In genomic region chr1:240027059-240027462, GRCh38 we compare ENCODE assay signal across 8 cellular contexts.
DNase-seq lines count a peak whose midpoint lies in the region; ATAC-seq, FAIRE-seq and TF ChIP-seq lines count a peak whose summit lies in the region.

No MANE protein-coding gene starts in this region.

- in situ Hi-C loops in GM12878 (cut with MboI) = no loop called here

- no TSS peak for BruUV-seq in GM12878 (replicated peaks; lab: Mats Ljungman, UMichigan)

- no peaks in the 10 kb centered on the region for H3K27me3 ChIP-seq in GM12878 (replicated peaks in 1 of 2; ENCODE audit: control insufficient read depth in 2 of 2, insufficient read depth in 2 of 2, low read length in 1 of 2)
- no peaks in the 10 kb centered on the region for H3K27me3 ChIP-seq in upper lobe of left lung

- WGBS in GM12878 (ENCODE audit: insufficient coverage, insufficient replicate concordance, low lambda C conversion rate, missing lambda C conversion rate) = 0% methylated on average over 5 of the region's 5 CpGs
- WGBS in upper lobe of left lung, 2 donors = 7 to 12% methylated on average over 5 of the region's 5 CpGs

- TF ChIP-seq CTCF in GM12878 (IDR thresholded peaks at IDR 0.05 in 2 of 3, conservative IDR thresholded peaks at IDR 0.05 in 1 of 3; ENCODE audit: control insufficient read depth in 2 of 3, extremely low read depth in 1 of 3, insufficient read depth in 1 of 3, low read depth in 3 of 3, low read length in 3 of 3) = peak; percentile 66 to 69 (median 67)
- peak in 5 of 6 experiments; percentile 49 to 56 (median 51) for TF ChIP-seq CTCF in upper lobe of left lung (IDR thresholded peaks at IDR 0.05)

- no peak overlapping the region for H3K4me2 ChIP-seq in GM12878 (ENCODE audit: control insufficient read depth, insufficient read depth)

- DNase-seq in DMS53 (lab: John Stamatoyannopoulos, UW) (peak; percentile 81), GM19240 (ENCODE audit: insufficient read length, low spot score) (peak; percentile 12), NCI-H524 treated with DMSO at 0.1 percent for 48 hours (lab: John Stamatoyannopoulos, UW) (peak; percentile 6), GM12878 (ENCODE audit: low read depth, low spot score) (no peak), kidney glomerular epithelial cell (lab: John Stamatoyannopoulos, UW) (peak; percentile 69), upper lobe of left lung (no peak), NCI-H526 treated with DMSO at 0.1 percent for 48 hours (lab: John Stamatoyannopoulos, UW) (no peak)

- ATAC-seq in HG03439 (IDR thresholded peaks at IDR 0.05; ENCODE audit: unreplicated experiment) (peak; percentile 76), GM12878 (peak; percentile 88), upper lobe of left lung (ENCODE audit: low FRiP score in 2 of 2) (peak in 1 of 2 donors; percentile 68)

- H3K27ac ChIP-seq in GM12878 (ENCODE audit: control insufficient read depth, insufficient read depth) (no peak overlapping the region), upper lobe of left lung (no peak overlapping the region)

- SMC1A ChIA-PET in GM12878 (lab: Charles Lee; ENCODE audit: uncharacterized antibody, unreplicated experiment) = interaction anchor here (0.9 to 1.5 kb wide), 3 partner anchors 11 to 162 kb away, joined by 3 to 5 read pairs (median 4); no protein-coding TSS in a partner anchor

- POLR2A ChIA-PET in GM12878 (lab: Charles Lee) = no interaction called here

- H3K9ac ChIP-seq in GM12878 (ENCODE audit: control insufficient read depth, insufficient read depth, low read length) = no peak overlapping the region

- no peaks in the 10 kb centered on the region for H4K20me1 ChIP-seq in GM12878 (ENCODE audit: control insufficient read depth, insufficient read depth)

- TF ChIP-seq RAD21 in GM12878 (IDR thresholded peaks at IDR 0.05; ENCODE audit: insufficient read depth, low read depth, low read length) = peak; percentile 70

- no peaks in the 10 kb centered on the region for H3K79me2 ChIP-seq in GM12878 (ENCODE audit: control insufficient read depth, insufficient read depth, low read length)

- H3K9me3 ChIP-seq in GM12878 (replicated peaks; ENCODE audit: control insufficient read depth, insufficient read depth, low read length) = no peaks in the 10 kb centered on the region
- H3K9me3 ChIP-seq in upper lobe of left lung = no peaks in the 10 kb centered on the region

- H3K4me3 ChIP-seq in GM12878 = no peak overlapping the region
- no peak overlapping the region for H3K4me3 ChIP-seq in upper lobe of left lung

- RAD21 ChIA-PET in GM12878 (lab: Charles Lee; ENCODE audit: unreplicated experiment) = no interaction called here

- no peak overlapping the region for H2AFZ ChIP-seq in GM12878 (ENCODE audit: control insufficient read depth, low read depth, low read length)

- no peak for FAIRE-seq in GM12878 (lab: Jason Lieb, UNC)

- intact Hi-C loops in GM12878 (cut with micrococcal nuclease; ENCODE audit: unreplicated experiment) = loop anchor here (1.0 kb wide), 2 partner anchors 122 to 162 kb away; no protein-coding TSS in a partner anchor

- TF ChIP-seq POLR2A in GM12878 (IDR thresholded peaks at IDR 0.05; ENCODE audit: low read depth, low read length) = no peak
- no peak for TF ChIP-seq POLR2A in upper lobe of left lung (IDR thresholded peaks at IDR 0.05)

- CTCF ChIA-PET in GM12878 (lab: Yijun Ruan, JAX) = interaction anchor here (0.6 to 4.2 kb wide), 9 partner anchors 9 to 409 kb away, joined by 3 to 20 read pairs (median 4); no protein-coding TSS in a partner anchor

- no peaks in the 10 kb centered on the region for H3K4me1 ChIP-seq in GM12878 (ENCODE audit: control insufficient read depth, insufficient read depth, low read length)
- no peaks in the 10 kb centered on the region for H3K4me1 ChIP-seq in upper lobe of left lung

- TF ChIP-seq EP300 in GM12878 (IDR thresholded peaks at IDR 0.05; ENCODE audit: borderline replicate concordance in 1 of 2, control insufficient read depth in 1 of 2, low read depth in 2 of 2, low read length in 2 of 2) (no peak), upper lobe of left lung (IDR thresholded peaks at IDR 0.05) (no peak)

- H3K36me3 ChIP-seq in GM12878 (ENCODE audit: control insufficient read depth in 2 of 2, insufficient read depth in 2 of 2, low read length in 1 of 2) (no peaks in the 10 kb centered on the region), upper lobe of left lung (no peaks in the 10 kb centered on the region)

TF ChIP-seq in GM12878, 131 proteins besides CTCF, POLR2A, EP300 and RAD21:
- TF ChIP-seq SMC3 (IDR thresholded peaks at IDR 0.05; ENCODE audit: borderline replicate concordance, low read length) (peak; percentile 26; the same call in 1 of the 2 replicates), ZNF384 (IDR thresholded peaks at IDR 0.05; ENCODE audit: borderline replicate concordance, low read depth, low read length) (peak; percentile 76; the same call in 1 of the 2 replicates), TARDBP (IDR thresholded peaks at IDR 0.05; ENCODE audit: borderline replicate concordance) (no peak)

Comparison
In these comparisons a context has a peak if more than half of its experiments do, and no peak if none do; other contexts are left out.
1. DNase-seq: peak in DMS53 (single experiment), GM19240 (single experiment), NCI-H524 treated with DMSO at 0.1 percent for 48 hours (single experiment) and kidney glomerular epithelial cell (single experiment); none in GM12878 (single experiment), upper lobe of left lung (0 of 2) and NCI-H526 treated with DMSO at 0.1 percent for 48 hours (single experiment).